In the genomic region with DNA sequence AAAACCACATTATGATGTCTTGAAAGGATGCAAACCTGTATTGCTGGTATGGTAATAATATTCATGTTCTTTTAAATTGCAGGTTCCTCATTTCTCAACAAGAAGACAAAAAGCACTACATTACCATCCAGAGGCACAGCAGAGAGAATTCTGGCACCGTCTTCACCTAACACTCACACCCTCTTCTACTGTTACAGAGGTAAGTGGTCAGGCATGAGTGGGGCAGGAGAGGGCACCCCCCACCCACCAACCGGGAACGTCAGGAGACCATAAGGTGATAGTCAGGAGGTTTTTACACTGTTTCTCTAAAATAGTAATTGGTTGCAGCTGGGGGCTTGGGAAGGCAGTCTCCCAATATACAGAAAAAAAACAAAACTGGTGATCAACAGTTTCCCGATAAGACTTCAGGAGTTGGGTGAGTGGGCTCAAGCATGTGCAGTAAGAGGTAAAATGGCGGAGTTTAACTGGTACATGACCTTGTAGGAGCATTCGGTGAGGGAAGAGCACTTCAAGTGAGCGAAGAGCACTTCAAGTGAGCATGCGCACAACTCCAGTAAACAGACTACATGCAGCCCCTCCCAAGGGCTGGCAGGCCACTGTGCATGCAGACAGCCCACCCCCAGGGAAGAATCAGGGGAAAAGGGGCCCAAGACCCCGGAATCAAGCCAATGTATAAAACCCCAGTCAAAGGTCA, we compare ENCODE assay signal across 1 cellular context.
TF ChIP-seq lines count a peak whose summit lies in the region.

No MANE protein-coding gene starts in this region.

TF ChIP-seq in H1, 55 proteins besides CTCF, POLR2A, EP300 and RAD21:
- no peak for TF ChIP-seq ZNF274 (IDR thresholded peaks at IDR 0.05; ENCODE audit: borderline replicate concordance, extremely low read depth, low read length)
- TF ChIP-seq SUZ12 (IDR thresholded peaks at IDR 0.05; ENCODE audit: low read length): no peak
- TF ChIP-seq EGR1 (IDR thresholded peaks at IDR 0.05; ENCODE audit: borderline replicate concordance, low read depth, low read length): no peak
- no peak for TF ChIP-seq SRF (IDR thresholded peaks at IDR 0.05; ENCODE audit: low read depth, low read length)
- no peak for TF ChIP-seq KDM1A (IDR thresholded peaks at IDR 0.05; ENCODE audit: borderline replicate concordance, low read length)
- TF ChIP-seq, protein P1, sequence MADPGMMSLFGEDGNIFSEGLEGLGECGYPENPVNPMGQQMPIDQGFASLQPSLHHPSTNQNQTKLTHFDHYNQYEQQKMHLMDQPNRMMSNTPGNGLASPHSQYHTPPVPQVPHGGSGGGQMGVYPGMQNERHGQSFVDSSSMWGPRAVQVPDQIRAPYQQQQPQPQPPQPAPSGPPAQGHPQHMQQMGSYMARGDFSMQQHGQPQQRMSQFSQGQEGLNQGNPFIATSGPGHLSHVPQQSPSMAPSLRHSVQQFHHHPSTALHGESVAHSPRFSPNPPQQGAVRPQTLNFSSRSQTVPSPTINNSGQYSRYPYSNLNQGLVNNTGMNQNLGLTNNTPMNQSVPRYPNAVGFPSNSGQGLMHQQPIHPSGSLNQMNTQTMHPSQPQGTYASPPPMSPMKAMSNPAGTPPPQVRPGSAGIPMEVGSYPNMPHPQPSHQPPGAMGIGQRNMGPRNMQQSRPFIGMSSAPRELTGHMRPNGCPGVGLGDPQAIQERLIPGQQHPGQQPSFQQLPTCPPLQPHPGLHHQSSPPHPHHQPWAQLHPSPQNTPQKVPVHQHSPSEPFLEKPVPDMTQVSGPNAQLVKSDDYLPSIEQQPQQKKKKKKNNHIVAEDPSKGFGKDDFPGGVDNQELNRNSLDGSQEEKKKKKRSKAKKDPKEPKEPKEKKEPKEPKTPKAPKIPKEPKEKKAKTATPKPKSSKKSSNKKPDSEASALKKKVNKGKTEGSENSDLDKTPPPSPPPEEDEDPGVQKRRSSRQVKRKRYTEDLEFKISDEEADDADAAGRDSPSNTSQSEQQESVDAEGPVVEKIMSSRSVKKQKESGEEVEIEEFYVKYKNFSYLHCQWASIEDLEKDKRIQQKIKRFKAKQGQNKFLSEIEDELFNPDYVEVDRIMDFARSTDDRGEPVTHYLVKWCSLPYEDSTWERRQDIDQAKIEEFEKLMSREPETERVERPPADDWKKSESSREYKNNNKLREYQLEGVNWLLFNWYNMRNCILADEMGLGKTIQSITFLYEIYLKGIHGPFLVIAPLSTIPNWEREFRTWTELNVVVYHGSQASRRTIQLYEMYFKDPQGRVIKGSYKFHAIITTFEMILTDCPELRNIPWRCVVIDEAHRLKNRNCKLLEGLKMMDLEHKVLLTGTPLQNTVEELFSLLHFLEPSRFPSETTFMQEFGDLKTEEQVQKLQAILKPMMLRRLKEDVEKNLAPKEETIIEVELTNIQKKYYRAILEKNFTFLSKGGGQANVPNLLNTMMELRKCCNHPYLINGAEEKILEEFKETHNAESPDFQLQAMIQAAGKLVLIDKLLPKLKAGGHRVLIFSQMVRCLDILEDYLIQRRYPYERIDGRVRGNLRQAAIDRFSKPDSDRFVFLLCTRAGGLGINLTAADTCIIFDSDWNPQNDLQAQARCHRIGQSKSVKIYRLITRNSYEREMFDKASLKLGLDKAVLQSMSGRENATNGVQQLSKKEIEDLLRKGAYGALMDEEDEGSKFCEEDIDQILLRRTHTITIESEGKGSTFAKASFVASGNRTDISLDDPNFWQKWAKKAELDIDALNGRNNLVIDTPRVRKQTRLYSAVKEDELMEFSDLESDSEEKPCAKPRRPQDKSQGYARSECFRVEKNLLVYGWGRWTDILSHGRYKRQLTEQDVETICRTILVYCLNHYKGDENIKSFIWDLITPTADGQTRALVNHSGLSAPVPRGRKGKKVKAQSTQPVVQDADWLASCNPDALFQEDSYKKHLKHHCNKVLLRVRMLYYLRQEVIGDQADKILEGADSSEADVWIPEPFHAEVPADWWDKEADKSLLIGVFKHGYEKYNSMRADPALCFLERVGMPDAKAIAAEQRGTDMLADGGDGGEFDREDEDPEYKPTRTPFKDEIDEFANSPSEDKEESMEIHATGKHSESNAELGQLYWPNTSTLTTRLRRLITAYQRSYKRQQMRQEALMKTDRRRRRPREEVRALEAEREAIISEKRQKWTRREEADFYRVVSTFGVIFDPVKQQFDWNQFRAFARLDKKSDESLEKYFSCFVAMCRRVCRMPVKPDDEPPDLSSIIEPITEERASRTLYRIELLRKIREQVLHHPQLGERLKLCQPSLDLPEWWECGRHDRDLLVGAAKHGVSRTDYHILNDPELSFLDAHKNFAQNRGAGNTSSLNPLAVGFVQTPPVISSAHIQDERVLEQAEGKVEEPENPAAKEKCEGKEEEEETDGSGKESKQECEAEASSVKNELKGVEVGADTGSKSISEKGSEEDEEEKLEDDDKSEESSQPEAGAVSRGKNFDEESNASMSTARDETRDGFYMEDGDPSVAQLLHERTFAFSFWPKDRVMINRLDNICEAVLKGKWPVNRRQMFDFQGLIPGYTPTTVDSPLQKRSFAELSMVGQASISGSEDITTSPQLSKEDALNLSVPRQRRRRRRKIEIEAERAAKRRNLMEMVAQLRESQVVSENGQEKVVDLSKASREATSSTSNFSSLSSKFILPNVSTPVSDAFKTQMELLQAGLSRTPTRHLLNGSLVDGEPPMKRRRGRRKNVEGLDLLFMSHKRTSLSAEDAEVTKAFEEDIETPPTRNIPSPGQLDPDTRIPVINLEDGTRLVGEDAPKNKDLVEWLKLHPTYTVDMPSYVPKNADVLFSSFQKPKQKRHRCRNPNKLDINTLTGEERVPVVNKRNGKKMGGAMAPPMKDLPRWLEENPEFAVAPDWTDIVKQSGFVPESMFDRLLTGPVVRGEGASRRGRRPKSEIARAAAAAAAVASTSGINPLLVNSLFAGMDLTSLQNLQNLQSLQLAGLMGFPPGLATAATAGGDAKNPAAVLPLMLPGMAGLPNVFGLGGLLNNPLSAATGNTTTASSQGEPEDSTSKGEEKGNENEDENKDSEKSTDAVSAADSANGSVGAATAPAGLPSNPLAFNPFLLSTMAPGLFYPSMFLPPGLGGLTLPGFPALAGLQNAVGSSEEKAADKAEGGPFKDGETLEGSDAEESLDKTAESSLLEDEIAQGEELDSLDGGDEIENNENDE (IDR thresholded peaks at IDR 0.05; ENCODE audit: insufficient replicate concordance, low read length): no peak
- no peak for TF ChIP-seq HDAC6 (IDR thresholded peaks at IDR 0.05; ENCODE audit: low read depth, low read length)
- no peak for TF ChIP-seq BACH1 (IDR thresholded peaks at IDR 0.05; ENCODE audit: low read length)
- no peak for TF ChIP-seq RXRA (IDR thresholded peaks at IDR 0.05; ENCODE audit: insufficient read depth, low read depth, low read length)
- no peak for TF ChIP-seq JUND (IDR thresholded peaks at IDR 0.05; ENCODE audit: low read length)
- no peak for TF ChIP-seq CHD2 (IDR thresholded peaks at IDR 0.05; ENCODE audit: low read length)
- TF ChIP-seq GTF2F1 (IDR thresholded peaks at IDR 0.05; ENCODE audit: borderline replicate concordance, low read depth, low read length): no peak
- TF ChIP-seq SAP30 (IDR thresholded peaks at IDR 0.05; ENCODE audit: insufficient read depth, insufficient replicate concordance, low read length): no peak
- TF ChIP-seq SIX5 (IDR thresholded peaks at IDR 0.05; ENCODE audit: low read depth, low read length): no peak
- TF ChIP-seq SP4 (IDR thresholded peaks at IDR 0.05; ENCODE audit: low read length): no peak
